17 cellular contexts compared by ENCODE assay signal in the genomic region with DNA sequence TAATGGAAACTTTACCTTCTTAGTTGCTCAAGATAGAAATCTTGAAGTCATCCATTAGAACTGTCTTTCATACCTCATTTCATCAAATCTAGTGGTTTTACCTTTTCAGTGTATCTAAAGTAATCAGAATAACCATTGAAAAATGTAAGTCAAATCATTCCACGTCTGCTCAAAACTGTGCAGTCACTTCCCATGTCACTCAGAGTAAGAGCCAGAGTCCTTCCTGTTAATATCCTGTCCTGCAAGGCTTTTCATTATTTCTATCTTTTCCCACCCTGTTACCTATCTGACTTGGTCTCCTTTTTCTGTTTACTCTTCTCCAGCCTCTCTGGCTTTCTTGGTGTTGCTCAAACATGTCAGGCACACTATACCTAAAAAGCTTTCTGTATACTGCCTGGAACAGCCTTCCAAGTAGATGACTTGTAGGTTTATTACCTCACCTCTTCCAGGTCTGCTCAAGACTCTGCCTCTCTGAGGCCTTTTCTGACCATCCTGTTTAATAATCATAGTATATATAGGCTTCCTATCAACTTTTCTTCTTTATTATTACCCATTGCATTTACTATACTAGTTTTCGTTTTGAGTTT. TPM values are rescaled to one million over a fixed set of nuclear protein-coding genes. Genes with fewer than 3 reads are reported as not detected.
DNase-seq lines count a peak whose midpoint lies in the region; ATAC-seq and TF ChIP-seq lines count a peak whose summit lies in the region.
"Had no signal": no experiment of that assay in that cellular context is flagged by ENCODE, and none has a peak within 500 bp of the region (broad histone marks: within the 10 kb centered on the region; RNA-seq: fewer than 3 reads in every experiment).

No MANE protein-coding gene starts in this region.

- peaks cover 15% of the 10 kb centered on the region for H3K9me3 Mint-ChIP-seq in activated naive CD4-positive, alpha-beta T cell treated with anti-CD3 and anti-CD28 coated beads for 36 hours
- H3K9me3 Mint-ChIP-seq in activated naive CD4-positive, alpha-beta T cell treated with anti-CD3 and anti-CD28 coated beads, Interleukin-2, amount 10 ng/mL, durations not matched to agents 7 days and 5 days, result peaks cover 15% of the 10 kb centered on the region
- H3K9me3 Mint-ChIP-seq in activated B cell treated with CpG ODN at 0.5 μM for 24 hours, result peaks cover 8% of the 10 kb centered on the region
- peaks cover 0 to 12% of the 10 kb centered on the region in 2 donors for H3K9me3 Mint-ChIP-seq in stimulated activated naive CD8-positive, alpha-beta T cell treated with anti-CD3 and anti-CD28 coated beads, Interleukin-15, amount 100 ng/mL, for 72 hours

- no peak overlapping the region for H3K27ac Mint-ChIP-seq in activated naive CD4-positive, alpha-beta T cell treated with anti-CD3 and anti-CD28 coated beads for 36 hours
- no peak overlapping the region for H3K27ac Mint-ChIP-seq in activated naive CD4-positive, alpha-beta T cell treated with anti-CD3 and anti-CD28 coated beads, Interleukin-2, amount 10 ng/mL, durations not matched to agents 7 days and 5 days
- H3K27ac Mint-ChIP-seq in activated B cell treated with CpG ODN at 0.5 μM for 24 hours, result peak overlapping the region; percentile 1
- H3K27ac Mint-ChIP-seq in stimulated activated naive CD8-positive, alpha-beta T cell treated with anti-CD3 and anti-CD28 coated beads, Interleukin-15, amount 100 ng/mL, for 72 hours, result peak overlapping the region in 1 of 2 donors; percentile 0

- ATAC-seq in activated B cell treated with CpG ODN at 0.5 μM for 24 hours (ENCODE audit: low read depth) (no peak), HG03045 (IDR thresholded peaks at IDR 0.05; ENCODE audit: unreplicated experiment) (no peak), sciatic nerve (no peak)
- no peak for ATAC-seq in stimulated activated naive CD8-positive, alpha-beta T cell treated with anti-CD3 and anti-CD28 coated beads, Interleukin-15, amount 100 ng/mL, for 72 hours
- ATAC-seq: HCT116, left lung had no signal

- H3K9ac ChIP-seq in iPS-15b (ENCODE audit: low read depth, low read length), result no peak overlapping the region

- POLR2A ChIA-PET in activated B cell treated with CpG ODN at 0.5 μM for 24 hours (lab: Charles Lee), result no interaction called here

- H3K4me1 Mint-ChIP-seq in activated naive CD4-positive, alpha-beta T cell treated with anti-CD3 and anti-CD28 coated beads for 36 hours (ENCODE audit: low read depth), result peaks cover 29% of the 10 kb centered on the region
- peaks cover 34% of the 10 kb centered on the region for H3K4me1 Mint-ChIP-seq in activated naive CD4-positive, alpha-beta T cell treated with anti-CD3 and anti-CD28 coated beads, Interleukin-2, amount 10 ng/mL, durations not matched to agents 7 days and 5 days
- H3K4me1 Mint-ChIP-seq in activated B cell treated with CpG ODN at 0.5 μM for 24 hours, result peaks cover 27% of the 10 kb centered on the region
- peaks cover 25% of the 10 kb centered on the region for H3K4me1 Mint-ChIP-seq in stimulated activated naive CD8-positive, alpha-beta T cell treated with anti-CD3 and anti-CD28 coated beads, Interleukin-15, amount 100 ng/mL, for 72 hours

- peaks cover 11% of the 10 kb centered on the region for H3K4me1 ChIP-seq in iPS-15b (ENCODE audit: control insufficient read depth, insufficient read depth, low read length)

- peak overlapping the region; percentile 32 for H3K4me3 ChIP-seq in iPS-15b (ENCODE audit: low read depth, low read length)
- H3K4me3 ChIP-seq: left lung, ovary, uterus had no signal

- peak overlapping the region; percentile 4 for H3K4me3 Mint-ChIP-seq in activated naive CD4-positive, alpha-beta T cell treated with anti-CD3 and anti-CD28 coated beads for 36 hours
- no peak overlapping the region for H3K4me3 Mint-ChIP-seq in activated naive CD4-positive, alpha-beta T cell treated with anti-CD3 and anti-CD28 coated beads, Interleukin-2, amount 10 ng/mL, durations not matched to agents 7 days and 5 days
- H3K4me3 Mint-ChIP-seq in activated B cell treated with CpG ODN at 0.5 μM for 24 hours, result peak overlapping the region; percentile 0
- peak overlapping the region; percentile 21 to 47 for H3K4me3 Mint-ChIP-seq in stimulated activated naive CD8-positive, alpha-beta T cell treated with anti-CD3 and anti-CD28 coated beads, Interleukin-15, amount 100 ng/mL, for 72 hours

- peaks cover 45% of the 10 kb centered on the region for H3K36me3 Mint-ChIP-seq in activated naive CD4-positive, alpha-beta T cell treated with anti-CD3 and anti-CD28 coated beads for 36 hours (ENCODE audit: low read depth)
- peaks cover 51% of the 10 kb centered on the region for H3K36me3 Mint-ChIP-seq in activated naive CD4-positive, alpha-beta T cell treated with anti-CD3 and anti-CD28 coated beads, Interleukin-2, amount 10 ng/mL, durations not matched to agents 7 days and 5 days
- peaks cover 42% of the 10 kb centered on the region for H3K36me3 Mint-ChIP-seq in activated B cell treated with CpG ODN at 0.5 μM for 24 hours (ENCODE audit: low read depth)

- TF ChIP-seq CTCF in activated B cell treated with CpG ODN at 0.5 μM for 24 hours (IDR thresholded peaks at IDR 0.05), result no peak

- no peaks in the 10 kb centered on the region for H3K27me3 Mint-ChIP-seq in activated naive CD4-positive, alpha-beta T cell treated with anti-CD3 and anti-CD28 coated beads for 36 hours (ENCODE audit: low read depth)
- no peaks in the 10 kb centered on the region for H3K27me3 Mint-ChIP-seq in activated naive CD4-positive, alpha-beta T cell treated with anti-CD3 and anti-CD28 coated beads, Interleukin-2, amount 10 ng/mL, durations not matched to agents 7 days and 5 days
- H3K27me3 Mint-ChIP-seq in activated B cell treated with CpG ODN at 0.5 μM for 24 hours, result no peaks in the 10 kb centered on the region
- H3K27me3 Mint-ChIP-seq in stimulated activated naive CD8-positive, alpha-beta T cell treated with anti-CD3 and anti-CD28 coated beads, Interleukin-15, amount 100 ng/mL, for 72 hours, result no peaks in the 10 kb centered on the region

- no peaks in the 10 kb centered on the region for H3K9me3 ChIP-seq in iPS-15b (ENCODE audit: control insufficient read depth, insufficient read depth, low read length)
- H3K9me3 ChIP-seq: ovary, uterus had no signal

- H3K27me3 ChIP-seq in iPS-15b (ENCODE audit: control insufficient read depth, insufficient read depth, low read length), result no peaks in the 10 kb centered on the region
- H3K27me3 ChIP-seq: left lung, ovary, uterus had no signal

- no peak for DNase-seq in activated naive CD4-positive, alpha-beta T cell treated with anti-CD3 and anti-CD28 coated beads for 36 hours
- no peak for DNase-seq in activated naive CD4-positive, alpha-beta T cell treated with anti-CD3 and anti-CD28 coated beads, Interleukin-2, amount 10 ng/mL, durations not matched to agents 7 days and 5 days
- DNase-seq in activated B cell treated with CpG ODN at 0.5 μM for 24 hours (no peak), NCI-H2081 (lab: John Stamatoyannopoulos, UW) (no peak), sciatic nerve (ENCODE audit: low spot score) (no peak)
- no peak for DNase-seq in stimulated activated naive CD8-positive, alpha-beta T cell treated with anti-CD3 and anti-CD28 coated beads, Interleukin-15, amount 100 ng/mL, for 72 hours
- DNase-seq: amygdala; KBM-7; left lung; NCI-H2029 treated with DMSO at 0.1 percent for 48 hours; OCI-M1; ovary; stimulated activated CD8-positive, alpha-beta memory T cell treated with anti-CD3 and anti-CD28 coated beads, Interleukin-4, amount 100 ng/mL, for 48 hours; uterus had no signal

- intact Hi-C loops in activated naive CD4-positive, alpha-beta T cell treated with anti-CD3 and anti-CD28 coated beads for 36 hours (cut with micrococcal nuclease), result loop anchor here (5.0 kb wide), 2 partner anchors 393 to 458 kb away; partner anchors contain the start of gene SPATS2L
- intact Hi-C loops in activated B cell treated with CpG ODN at 0.5 μM for 24 hours (cut with micrococcal nuclease) (loop anchor here (5.0 kb wide), 4 partner anchors 798 to 1868 kb away; partner anchors contain the start of genes ALS2, CLK1, STRADB and TRAK2), sciatic nerve (cut with DNase I) (no loop called here)

- CTCF ChIA-PET in activated naive CD4-positive, alpha-beta T cell treated with anti-CD3 and anti-CD28 coated beads for 36 hours (lab: Charles Lee), result interaction anchor here (1.3 kb wide), 1 partner anchor 26 kb away, joined by 4 read pairs; no protein-coding TSS in a partner anchor
- CTCF ChIA-PET in activated naive CD4-positive, alpha-beta T cell treated with anti-CD3 and anti-CD28 coated beads, Interleukin-2, amount 10 ng/mL, durations not matched to agents 7 days and 5 days (lab: Charles Lee), result no interaction called here
- CTCF ChIA-PET in activated B cell treated with CpG ODN at 0.5 μM for 24 hours (lab: Charles Lee), result no interaction called here

- H3K36me3 ChIP-seq in iPS-15b (ENCODE audit: control insufficient read depth, insufficient read depth, low read length), result peaks cover 18% of the 10 kb centered on the region
- H3K36me3 ChIP-seq: ovary, uterus had no signal

RNA-seq across cellular contexts. Expression of gene C2orf69, which starts 3.4 kb away (rescaled TPM):
- total RNA-seq in activated naive CD4-positive, alpha-beta T cell treated with anti-CD3 and anti-CD28 coated beads for 36 hours, result 10 to 100 TPM; 18.5 to 20.6 TPM
- total RNA-seq in activated B cell treated with CpG ODN at 0.5 μM for 24 hours (12.1 and 12.6 TPM in 2 replicates), sciatic nerve (11.0 TPM)

RNA-seq across cellular contexts. Expression of gene TYW5, which starts 40.8 kb away (rescaled TPM):
- 1 to 10 TPM; 7.8 to 7.9 TPM for total RNA-seq in activated naive CD4-positive, alpha-beta T cell treated with anti-CD3 and anti-CD28 coated beads for 36 hours
- total RNA-seq in activated B cell treated with CpG ODN at 0.5 μM for 24 hours, result 10.5 and 12.5 TPM in 2 replicates
- 6.9 TPM for total RNA-seq in sciatic nerve

RNA-seq across cellular contexts. Expression of gene MAIP1, which starts 40.9 kb away (rescaled TPM):
- total RNA-seq in activated naive CD4-positive, alpha-beta T cell treated with anti-CD3 and anti-CD28 coated beads for 36 hours, result 10 to 100 TPM; 28.6 to 30.0 TPM
- total RNA-seq in activated B cell treated with CpG ODN at 0.5 μM for 24 hours, result 20.2 and 20.7 TPM in 2 replicates
- total RNA-seq in sciatic nerve, result 12.6 TPM
